In the genomic region with DNA sequence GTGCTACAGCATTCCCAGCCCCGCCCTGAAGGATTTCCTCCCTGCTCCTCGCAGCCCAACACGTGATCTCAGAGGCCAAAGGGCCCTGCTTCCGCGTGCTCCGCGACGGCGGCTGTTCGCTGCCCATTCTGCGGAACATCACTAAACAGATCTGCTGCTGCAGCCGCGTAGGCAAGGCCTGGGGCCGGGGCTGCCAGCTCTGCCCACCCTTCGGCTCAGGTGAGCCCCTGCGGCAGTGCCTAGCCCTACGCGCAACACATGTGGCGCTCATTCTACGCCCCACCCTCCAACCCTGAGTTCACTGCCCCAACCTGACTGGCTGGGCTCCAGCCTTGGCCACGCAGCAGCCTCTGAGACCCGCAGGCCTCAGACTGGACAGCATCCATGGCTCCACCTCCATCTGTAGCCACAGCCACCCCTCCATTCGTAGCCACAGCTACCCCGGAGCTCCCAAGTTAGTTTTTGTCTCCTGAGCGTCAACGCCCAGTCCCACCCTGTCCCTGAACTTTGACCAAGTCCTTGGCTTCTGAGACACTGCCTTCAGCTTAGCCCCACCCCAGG, we compare ENCODE assay signal across 12 cellular contexts. TPM values are rescaled to one million over a fixed set of nuclear protein-coding genes. Genes with fewer than 3 reads are reported as not detected.
DNase-seq lines count a peak whose midpoint lies in the region; ATAC-seq, FAIRE-seq and TF ChIP-seq lines count a peak whose summit lies in the region.
"Had no signal": no experiment of that assay in that cellular context is flagged by ENCODE, and none has a peak within 500 bp of the region (broad histone marks: within the 10 kb centered on the region; RNA-seq: fewer than 3 reads in every experiment).

No MANE protein-coding gene starts in this region.

- H3K27me3 ChIP-seq in H7 (ENCODE audit: control insufficient read depth, insufficient read depth, low read length) (peaks cover 72% of the 10 kb centered on the region), mucosa of stomach (ENCODE audit: control insufficient read depth, insufficient read depth, low read length) (no peaks in the 10 kb centered on the region)

- H3K36me3 ChIP-seq in H7 (replicated peaks; ENCODE audit: control insufficient read depth, insufficient read depth, low read length) = no peaks in the 10 kb centered on the region
- H3K36me3 ChIP-seq in mucosa of stomach (ENCODE audit: control insufficient read depth, insufficient read depth, low read length) = no peaks in the 10 kb centered on the region
- H3K36me3 ChIP-seq: gastrocnemius medialis had no signal

- no peak for TF ChIP-seq EP300 in A549 (IDR thresholded peaks at IDR 0.05)

- CTCF ChIA-PET in A549 (lab: Yijun Ruan, JAX) = interaction anchor here (0.7 to 35.2 kb wide), 12 partner anchors 8 to 302 kb away, joined by 3 to 2247 read pairs (median 4); no protein-coding TSS in a partner anchor
- CTCF ChIA-PET in GM10248 (lab: Yijun Ruan, JAX) = interaction anchor here (2.9 kb wide), 1 partner anchor 27 kb away, joined by 16 read pairs; no protein-coding TSS in a partner anchor

- H3K4me1 ChIP-seq in A549 (peaks cover 54% of the 10 kb centered on the region), mucosa of stomach (ENCODE audit: control insufficient read depth, insufficient read depth, low read length) (peaks cover 87% of the 10 kb centered on the region)

- H3K9me3 ChIP-seq in A549 = no peaks in the 10 kb centered on the region
- no peaks in the 10 kb centered on the region for H3K9me3 ChIP-seq in mucosa of stomach (ENCODE audit: control insufficient read depth, low read length)
- H3K9me3 ChIP-seq: gastrocnemius medialis had no signal

- peak overlapping the region in 1 of 2 experiments; percentile 8; a peak in 1 of 6 replicates for H3K27ac ChIP-seq in A549

- FAIRE-seq in A549 (lab: Jason Lieb, UNC) = no peak

- POLR2A ChIA-PET in A549 (lab: Yijun Ruan, JAX) (interaction anchor here (2.6 kb wide), 1 partner anchor 37 kb away, joined by 15 read pairs; no protein-coding TSS in a partner anchor), GM10248 (lab: Yijun Ruan, JAX) (interaction anchor here (0.5 kb wide), 1 partner anchor 280 kb away, joined by 4 read pairs; no protein-coding TSS in a partner anchor)

- no peak for TF ChIP-seq RAD21 in A549 (conservative IDR thresholded peaks at IDR 0.05 in 1 of 2, IDR thresholded peaks at IDR 0.05 in 1 of 2)

- peaks cover 11% of the 10 kb centered on the region for H3K27me3 Mint-ChIP-seq in brain

- DNase-seq in A549 (ENCODE audit: low read depth in 1 of 2, low spot score in 1 of 2) = no peak
- peak; percentile 68 for DNase-seq in H7
- no peak for DNase-seq in GM10248 (ENCODE audit: extremely low spot score)
- DNase-seq in Kasumi-1 (lab: John Stamatoyannopoulos, UW) = no peak
- DNase-seq in cortex of kidney (lab: John Stamatoyannopoulos, UW) = no peak
- DNase-seq: activated effector memory CD4-positive, alpha-beta T cell treated with Interleukin-2 at 50 U/mL for 16 hours; gastrocnemius medialis; NCI-H187 had no signal

- TF ChIP-seq POLR2A in A549 (IDR thresholded peaks at IDR 0.05; ENCODE audit: low read length) = no peak

- peak overlapping the region; percentile 11; the same call in 1 of the 3 replicates for H3K4me2 ChIP-seq in A549

- TF ChIP-seq CTCF in A549 (IDR thresholded peaks at IDR 0.05) (no peak), brain (conservative IDR thresholded peaks at IDR 0.05) (no peak), GM10248 (IDR thresholded peaks at IDR 0.05; ENCODE audit: control extremely low read depth, extremely low read depth, low read depth, missing control alignments) (no peak)

- H3K9ac ChIP-seq in mucosa of stomach (ENCODE audit: low read length) = peak overlapping the region; percentile 2

- H3K36me3 Mint-ChIP-seq in brain = peaks cover 44% of the 10 kb centered on the region

- H3K4me3 ChIP-seq in A549 (no peak overlapping the region), H7 (ENCODE audit: insufficient read depth, low read depth, low read length) (no peak overlapping the region), mucosa of stomach (ENCODE audit: low read length) (no peak overlapping the region)
- H3K4me3 ChIP-seq: gastrocnemius medialis, lung had no signal

- H3K27ac Mint-ChIP-seq in brain = peak overlapping the region in 3 of 5 experiments; percentile 1 to 43 (median 15)

- H3K4me1 Mint-ChIP-seq in brain = peaks cover 61% of the 10 kb centered on the region

- WGBS in A549 (ENCODE audit: missing lambda C conversion rate) = 87% methylated on average over 26 of the region's 26 CpGs

- ATAC-seq in A549 (no peak), GM21786 (IDR thresholded peaks at IDR 0.05; ENCODE audit: unreplicated experiment) (no peak)
- ATAC-seq: gastrocnemius medialis had no signal

- no peak overlapping the region for H3K4me3 Mint-ChIP-seq in brain

- H3K9me3 Mint-ChIP-seq in brain = peaks cover 0 to 4% (median 0%) of the 10 kb centered on the region in 5 experiments

TF ChIP-seq in A549, 52 proteins besides CTCF, POLR2A, EP300 and RAD21:
- TF ChIP-seq NPAS2 (CRISPR knock-in tag; IDR thresholded peaks at IDR 0.05; ENCODE audit: borderline replicate concordance) (no peak), EHMT2 (IDR thresholded peaks at IDR 0.05; ENCODE audit: low read depth) (no peak)

RNA-seq across cellular contexts. Expression of a gene that starts 6.2 kb away (rescaled TPM):
- 23.1 and 32.0 TPM in 2 replicates for polyA plus RNA-seq in A549 (2011; rRNA removed)
- polyA plus RNA-seq in A549 (2012; cell fraction: cytosol; rRNA removed) = 65.2 and 69.3 TPM in 2 replicates
- polyA plus RNA-seq in A549 (2012; cell fraction: nucleus; rRNA removed) = 475 and 611 TPM in 2 replicates
- 37.7 to 51.1 TPM (median 43.2 TPM) in 3 replicates for polyA plus RNA-seq in A549 (2017; fragmentation: RNase III; extraction: RNeasy Plus Mini Kit Qiagen cat#74134 plus additional on column Dnase treatment)
- polyA minus RNA-seq in A549 (2011; rRNA and poly(A)+ RNA removed) = 16.3 and 26.9 TPM in 2 replicates
- total RNA-seq in H7 (2014; rRNA removed; shearing (Covaris generic)) = 54.6 and 83.1 TPM in 2 replicates
- polyA plus RNA-seq in brain (ENCODE audit: insufficient read depth, low read depth, low replicate concordance) = 50.0 TPM

RNA-seq across cellular contexts. Expression of a gene that starts 30.7 kb away (rescaled TPM):
- polyA plus RNA-seq in A549 (2011; rRNA removed) (75.2 and 79.7 TPM in 2 replicates), A549 (2017; fragmentation: RNase III; extraction: RNeasy Plus Mini Kit Qiagen cat#74134 plus additional on column Dnase treatment) (94.9 to 128 TPM (median 123 TPM) in 3 replicates), brain (ENCODE audit: insufficient read depth, low read depth, low replicate concordance) (57.3 TPM)
- 163 and 237 TPM in 2 replicates for polyA plus RNA-seq in A549 (2012; cell fraction: cytosol; rRNA removed)
- 317 and 432 TPM in 2 replicates for polyA plus RNA-seq in A549 (2012; cell fraction: nucleus; rRNA removed)
- 133 and 167 TPM in 2 replicates for polyA minus RNA-seq in A549 (2011; rRNA and poly(A)+ RNA removed)
- total RNA-seq in H7 (2014; rRNA removed; shearing (Covaris generic)) = 52.3 and 58.2 TPM in 2 replicates
